8 cellular contexts compared by ENCODE assay signal in genomic region chr5:147949711-147950573, GRCh38. TPM values are rescaled to one million over a fixed set of nuclear protein-coding genes. Genes with fewer than 3 reads are reported as not detected.
DNase-seq lines count a peak whose midpoint lies in the region; ATAC-seq and TF ChIP-seq lines count a peak whose summit lies in the region.

No MANE protein-coding gene starts in this region.

- DNase-seq in AG08396 (ENCODE audit: low spot score) (peak; percentile 41), NCI-H82 treated with DMSO at 0.1 percent for 48 hours (lab: John Stamatoyannopoulos, UW; ENCODE audit: unreplicated experiment) (peak; percentile 27), dermis blood vessel endothelial cell (peak; percentile 69), mucosa of descending colon (no peak)
- no peak for DNase-seq in naive thymus-derived CD8-positive, alpha-beta T cell

- no peaks in the 10 kb centered on the region for H3K36me3 Mint-ChIP-seq in naive thymus-derived CD8-positive, alpha-beta T cell

- H3K36me3 ChIP-seq in mucosa of descending colon (ENCODE audit: low read depth) = no peaks in the 10 kb centered on the region

- H3K9me3 ChIP-seq in mucosa of descending colon = no peaks in the 10 kb centered on the region

- intact Hi-C loops in mucosa of descending colon (cut with DNase I, micrococcal nuclease) = loop anchor here in 1 of 2 donors (10.0 kb wide), 1 partner anchor 175 kb away; no protein-coding TSS in a partner anchor

- H3K27me3 Mint-ChIP-seq in naive thymus-derived CD8-positive, alpha-beta T cell = peaks cover 0 to 9% (median 2%) of the 10 kb centered on the region in 5 donors

- no peak overlapping the region for H3K4me3 ChIP-seq in mucosa of descending colon

- peak; percentile 41 for TF ChIP-seq CTCF in mucosa of descending colon (IDR thresholded peaks at IDR 0.05)

- POLR2A ChIA-PET in naive thymus-derived CD8-positive, alpha-beta T cell (lab: Charles Lee) = no interaction called here

- peak; percentile 61 for ATAC-seq in GM18520 (IDR thresholded peaks at IDR 0.05; ENCODE audit: unreplicated experiment)
- ATAC-seq in HG03159 (IDR thresholded peaks at IDR 0.05; ENCODE audit: unreplicated experiment) = peak; percentile 96
- peak; percentile 66 for ATAC-seq in mucosa of descending colon
- no peak for ATAC-seq in GM21526 (IDR thresholded peaks at IDR 0.05; ENCODE audit: low FRiP score, unreplicated experiment)
- no peak for ATAC-seq in naive thymus-derived CD8-positive, alpha-beta T cell

- H3K27ac Mint-ChIP-seq in naive thymus-derived CD8-positive, alpha-beta T cell = no peak overlapping the region

- no peak overlapping the region for H3K4me3 Mint-ChIP-seq in naive thymus-derived CD8-positive, alpha-beta T cell

- no peaks in the 10 kb centered on the region for H3K9me3 Mint-ChIP-seq in naive thymus-derived CD8-positive, alpha-beta T cell

- H3K4me1 Mint-ChIP-seq in naive thymus-derived CD8-positive, alpha-beta T cell = no peaks in the 10 kb centered on the region

- H3K4me1 ChIP-seq in mucosa of descending colon (ENCODE audit: low read depth) = no peaks in the 10 kb centered on the region

RNA-seq across cellular contexts. Expression of gene C5orf46, which starts 43.6 kb away (rescaled TPM):
- total RNA-seq in dermis blood vessel endothelial cell = not detected in 2 replicates
- not detected for total RNA-seq in mucosa of descending colon
- total RNA-seq in naive thymus-derived CD8-positive, alpha-beta T cell = not detected
- polyA plus RNA-seq in naive thymus-derived CD8-positive, alpha-beta T cell = not detected

Comparison
In these comparisons a context has a peak if more than half of its experiments do, and no peak if none do; other contexts are left out.
1. DNase-seq: peak in AG08396 (single experiment), NCI-H82 treated with DMSO at 0.1 percent for 48 hours (single experiment) and dermis blood vessel endothelial cell (single experiment); none in mucosa of descending colon (0 of 3) and naive thymus-derived CD8-positive, alpha-beta T cell (0 of 10).
2. ATAC-seq: peak in GM18520 (single experiment), HG03159 (single experiment) and mucosa of descending colon (single experiment); none in GM21526 (single experiment) and naive thymus-derived CD8-positive, alpha-beta T cell (0 of 2).